In the genomic region with DNA sequence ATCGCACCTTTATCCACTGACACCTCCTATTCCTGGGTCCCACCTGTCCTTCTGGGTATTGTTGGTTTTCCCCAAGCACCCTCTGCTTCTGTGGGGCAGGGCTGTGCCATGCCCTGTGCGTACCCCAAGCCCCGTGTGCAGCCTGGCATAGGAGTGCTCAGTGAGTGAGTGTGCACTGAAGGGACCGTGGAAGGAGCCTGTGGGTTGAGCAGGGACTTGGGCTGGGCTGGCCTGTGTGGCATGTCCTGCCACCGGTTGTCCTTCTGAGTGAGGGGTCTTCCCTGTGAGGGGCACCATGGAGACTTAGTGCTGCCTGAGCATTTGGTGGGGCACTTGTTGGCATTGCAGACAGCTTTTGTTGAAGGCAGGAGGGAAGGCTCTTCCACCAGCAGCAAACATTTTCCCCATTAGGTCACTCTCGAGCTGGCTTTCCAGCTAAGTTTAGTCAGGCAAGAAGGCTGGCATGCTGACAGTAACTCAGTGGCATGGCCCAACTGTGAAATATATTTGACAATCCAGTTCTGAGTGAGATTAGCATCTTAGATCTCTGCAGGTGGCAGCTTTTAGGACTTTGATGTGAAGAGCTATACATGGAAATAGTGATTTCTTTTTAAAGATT, we compare ENCODE assay signal across 27 cellular contexts.
DNase-seq lines count a peak whose midpoint lies in the region; ATAC-seq and TF ChIP-seq lines count a peak whose summit lies in the region.
"Had no signal": no experiment of that assay in that cellular context is flagged by ENCODE, and none has a peak within 500 bp of the region (broad histone marks: within the 10 kb centered on the region; RNA-seq: fewer than 3 reads in every experiment).

No MANE protein-coding gene starts in this region.

- no peaks in the 10 kb centered on the region for H3K9me2 ChIP-seq in GM23248 (ENCODE audit: insufficient read depth)

- DNase-seq in activated T-cell treated with anti-CD3 and anti-CD28 coated beads, Interleukin-2, amount 50 U/mL, for 72 hours = no peak
- DNase-seq in activated T-cell treated with anti-CD3 and anti-CD28 coated beads, Interleukin-2, amount 50 U/mL, for 1 hour = no peak
- DNase-seq in GM23248 = peak; percentile 59
- DNase-seq in right atrium auricular region (ENCODE audit: low spot score) = peak; percentile 57
- no peak for DNase-seq in stimulated activated effector memory CD8-positive, alpha-beta T cell treated with anti-CD3 and anti-CD28 coated beads, Interleukin-12 subunit alpha, Interleukin-12 subunit beta, amount 100 ng/mL, for 72 hours (ENCODE audit: low spot score in 2 of 2)
- no peak for DNase-seq in retina
- no peak for DNase-seq in activated CD4-positive, alpha-beta T cell treated with anti-CD3 and anti-CD28 coated beads, Interleukin-2, amount 50 U/mL, for 4 hours
- DNase-seq: activated B cell treated with CpG ODN at 0.5 μM for 24 hours; activated CD4-positive, alpha-beta T cell treated with anti-CD3 and anti-CD28 coated beads, Interleukin-2, amount 10 ng/mL, durations not matched to agents 7 days and 5 days; activated naive CD4-positive, alpha-beta T cell treated with anti-CD3 and anti-CD28 coated beads, Interleukin-2, amount 50 U/mL, for 16 hours; anterior cingulate cortex; BE2C; caudate nucleus; CD8-positive, alpha-beta T cell; DMS 273 treated with DMSO at 0.1 percent for 48 hours; effector CD8-positive, alpha-beta T cell; EL; IMR-90; islet precursor cell; NCI-H446; NCI-H774; small intestine; stimulated activated naive CD8-positive, alpha-beta T cell treated with anti-CD3 and anti-CD28 coated beads, Interleukin-15, Interleukin-2, amounts not matched to agents 100 U/mL and 50 U/mL, for 24 hours had no signal

- H3K36me3 ChIP-seq in GM23248 (ENCODE audit: low read depth) (peaks cover 9% of the 10 kb centered on the region; the same call in 1 of the 2 replicates), right atrium auricular region (peaks cover 35% of the 10 kb centered on the region)

- no peak for ATAC-seq in activated T-cell treated with anti-CD3 and anti-CD28 coated beads, Interleukin-2, amount 50 U/mL, for 72 hours (replicated peaks in 1 of 2)
- ATAC-seq in stimulated activated effector memory CD8-positive, alpha-beta T cell treated with anti-CD3 and anti-CD28 coated beads, Interleukin-12 subunit alpha, Interleukin-12 subunit beta, amount 100 ng/mL, for 72 hours = no peak
- no peak for ATAC-seq in GM19328 (IDR thresholded peaks at IDR 0.05; ENCODE audit: unreplicated experiment)
- ATAC-seq: CD8-positive, alpha-beta T cell; natural killer cell treated with Interleukin-12 subunit alpha and Interleukin-12 subunit beta and Interleukin-15 and Interleukin-18, amount 100 ng/mL, for 72 hours; stimulated activated naive CD8-positive, alpha-beta T cell treated with anti-CD3 and anti-CD28 coated beads, Interleukin-15, Interleukin-2, amounts not matched to agents 100 U/mL and 50 U/mL, for 24 hours had no signal

- WGBS in GM23248 (ENCODE audit: low coverage in 1 of 2, low lambda C conversion rate in 2 of 2, missing lambda C conversion rate in 2 of 2), 2 experiments = 71 to 74% methylated on average over 6 of the region's 6 CpGs

- H3K4me2 ChIP-seq in GM23248 (ENCODE audit: unreplicated experiment) = no peak overlapping the region

- peaks cover 8% of the 10 kb centered on the region for H3K4me1 Mint-ChIP-seq in activated T-cell treated with anti-CD3 and anti-CD28 coated beads, Interleukin-2, amount 50 U/mL, for 72 hours (ENCODE audit: low read depth)
- peaks cover 22% of the 10 kb centered on the region for H3K4me1 Mint-ChIP-seq in stimulated activated effector memory CD8-positive, alpha-beta T cell treated with anti-CD3 and anti-CD28 coated beads, Interleukin-12 subunit alpha, Interleukin-12 subunit beta, amount 100 ng/mL, for 72 hours
- H3K4me1 Mint-ChIP-seq: activated B cell treated with CpG ODN at 0.5 μM for 24 hours; activated CD4-positive, alpha-beta T cell treated with anti-CD3 and anti-CD28 coated beads, Interleukin-2, amount 10 ng/mL, durations not matched to agents 7 days and 5 days had no signal

- in situ Hi-C loops in GM23248 (cut with MboI) = no loop called here

- no peak overlapping the region for H3K9ac ChIP-seq in GM23248

- H3K4me1 ChIP-seq in GM23248 (ENCODE audit: insufficient read depth) = no peaks in the 10 kb centered on the region
- no peaks in the 10 kb centered on the region for H3K4me1 ChIP-seq in right atrium auricular region
- H3K4me1 ChIP-seq: BE2C had no signal

- peak overlapping the region; percentile 25 for H3K27ac Mint-ChIP-seq in activated T-cell treated with anti-CD3 and anti-CD28 coated beads, Interleukin-2, amount 50 U/mL, for 72 hours
- peak overlapping the region; percentile 40 for H3K27ac Mint-ChIP-seq in stimulated activated effector memory CD8-positive, alpha-beta T cell treated with anti-CD3 and anti-CD28 coated beads, Interleukin-12 subunit alpha, Interleukin-12 subunit beta, amount 100 ng/mL, for 72 hours
- H3K27ac Mint-ChIP-seq: activated B cell treated with CpG ODN at 0.5 μM for 24 hours; activated CD4-positive, alpha-beta T cell treated with anti-CD3 and anti-CD28 coated beads, Interleukin-2, amount 10 ng/mL, durations not matched to agents 7 days and 5 days; activated T-helper 1 cell treated with anti-CD3 and anti-CD28 coated beads, Interleukin-12 subunit alpha, Interleukin-12 subunit beta, Interleukin-2, Interleukin-4 antibody, amounts not matched to agents 30 ng/mL and 10 ng/mL and 1 ng/mL, durations not matched to agents 14 hours and 24 hours and 36 hours; CD8-positive, alpha-beta T cell; natural killer cell treated with Interleukin-12 subunit alpha and Interleukin-12 subunit beta and Interleukin-15 and Interleukin-18, amount 100 ng/mL, for 72 hours had no signal

- no peaks in the 10 kb centered on the region for H4K20me1 ChIP-seq in GM23248 (ENCODE audit: insufficient read depth)

- H3K4me3 Mint-ChIP-seq in activated T-cell treated with anti-CD3 and anti-CD28 coated beads, Interleukin-2, amount 50 U/mL, for 72 hours = no peak overlapping the region
- H3K4me3 Mint-ChIP-seq in stimulated activated effector memory CD8-positive, alpha-beta T cell treated with anti-CD3 and anti-CD28 coated beads, Interleukin-12 subunit alpha, Interleukin-12 subunit beta, amount 100 ng/mL, for 72 hours = no peak overlapping the region
- H3K4me3 Mint-ChIP-seq: activated B cell treated with CpG ODN at 0.5 μM for 24 hours; activated CD4-positive, alpha-beta T cell treated with anti-CD3 and anti-CD28 coated beads, Interleukin-2, amount 10 ng/mL, durations not matched to agents 7 days and 5 days; activated T-helper 1 cell treated with anti-CD3 and anti-CD28 coated beads, Interleukin-12 subunit alpha, Interleukin-12 subunit beta, Interleukin-2, Interleukin-4 antibody, amounts not matched to agents 30 ng/mL and 10 ng/mL and 1 ng/mL, durations not matched to agents 14 hours and 24 hours and 36 hours; CD8-positive, alpha-beta T cell; natural killer cell treated with Interleukin-12 subunit alpha and Interleukin-12 subunit beta and Interleukin-15 and Interleukin-18, amount 100 ng/mL, for 72 hours had no signal

- H3K27ac ChIP-seq in GM23248 (no peak overlapping the region), right atrium auricular region (no peak overlapping the region)
- H3K27ac ChIP-seq: coronary artery had no signal

- H3F3A ChIP-seq in GM23248 (ENCODE audit: insufficient read depth) = no peaks in the 10 kb centered on the region

- H3K36me3 Mint-ChIP-seq in activated T-cell treated with anti-CD3 and anti-CD28 coated beads, Interleukin-2, amount 50 U/mL, for 72 hours (ENCODE audit: insufficient read depth in 2 of 2) = peaks cover 14 to 39% of the 10 kb centered on the region in 2 donors
- peaks cover 87% of the 10 kb centered on the region for H3K36me3 Mint-ChIP-seq in stimulated activated effector memory CD8-positive, alpha-beta T cell treated with anti-CD3 and anti-CD28 coated beads, Interleukin-12 subunit alpha, Interleukin-12 subunit beta, amount 100 ng/mL, for 72 hours

- no peaks in the 10 kb centered on the region for H3K79me2 ChIP-seq in GM23248 (ENCODE audit: insufficient read depth)

- H3K4me3 ChIP-seq in GM23248 = no peak overlapping the region
- H3K4me3 ChIP-seq in right atrium auricular region = no peak overlapping the region
- H3K4me3 ChIP-seq: coronary artery had no signal

- no peak for TF ChIP-seq CTCF in right atrium auricular region (IDR thresholded peaks at IDR 0.05)

- H3K27me3 ChIP-seq in GM23248 (replicated peaks; ENCODE audit: insufficient read depth) = no peaks in the 10 kb centered on the region
- no peaks in the 10 kb centered on the region for H3K27me3 ChIP-seq in right atrium auricular region
- H3K27me3 ChIP-seq: BE2C had no signal

- no peaks in the 10 kb centered on the region for H3K9me3 Mint-ChIP-seq in activated T-cell treated with anti-CD3 and anti-CD28 coated beads, Interleukin-2, amount 50 U/mL, for 72 hours
- H3K9me3 Mint-ChIP-seq in stimulated activated effector memory CD8-positive, alpha-beta T cell treated with anti-CD3 and anti-CD28 coated beads, Interleukin-12 subunit alpha, Interleukin-12 subunit beta, amount 100 ng/mL, for 72 hours = no peaks in the 10 kb centered on the region
- H3K9me3 Mint-ChIP-seq: activated B cell treated with CpG ODN at 0.5 μM for 24 hours; activated CD4-positive, alpha-beta T cell treated with anti-CD3 and anti-CD28 coated beads, Interleukin-2, amount 10 ng/mL, durations not matched to agents 7 days and 5 days; activated T-helper 1 cell treated with anti-CD3 and anti-CD28 coated beads, Interleukin-12 subunit alpha, Interleukin-12 subunit beta, Interleukin-2, Interleukin-4 antibody, amounts not matched to agents 30 ng/mL and 10 ng/mL and 1 ng/mL, durations not matched to agents 14 hours and 24 hours and 36 hours; CD8-positive, alpha-beta T cell; natural killer cell treated with Interleukin-12 subunit alpha and Interleukin-12 subunit beta and Interleukin-15 and Interleukin-18, amount 100 ng/mL, for 72 hours had no signal

- no peak overlapping the region for H2AFZ ChIP-seq in GM23248

- no peaks in the 10 kb centered on the region for H3K27me3 Mint-ChIP-seq in activated T-cell treated with anti-CD3 and anti-CD28 coated beads, Interleukin-2, amount 50 U/mL, for 72 hours (ENCODE audit: low read depth)
- H3K27me3 Mint-ChIP-seq: activated B cell treated with CpG ODN at 0.5 μM for 24 hours; activated CD4-positive, alpha-beta T cell treated with anti-CD3 and anti-CD28 coated beads, Interleukin-2, amount 10 ng/mL, durations not matched to agents 7 days and 5 days; natural killer cell treated with Interleukin-12 subunit alpha and Interleukin-12 subunit beta and Interleukin-15 and Interleukin-18, amount 100 ng/mL, for 72 hours had no signal

- no peaks in the 10 kb centered on the region for H3K9me3 ChIP-seq in GM23248 (ENCODE audit: low read depth)
- no peaks in the 10 kb centered on the region for H3K9me3 ChIP-seq in right atrium auricular region
- H3K9me3 ChIP-seq: BE2C had no signal

Comparison
In these comparisons a context has a peak if more than half of its experiments do, and no peak if none do; other contexts are left out.
1. DNase-seq: peak in GM23248 (single experiment) and right atrium auricular region (single experiment); none in activated T-cell treated with anti-CD3 and anti-CD28 coated beads, Interleukin-2, amount 50 U/mL, for 72 hours (0 of 2), activated T-cell treated with anti-CD3 and anti-CD28 coated beads, Interleukin-2, amount 50 U/mL, for 1 hour (single experiment), stimulated activated effector memory CD8-positive, alpha-beta T cell treated with anti-CD3 and anti-CD28 coated beads, Interleukin-12 subunit alpha, Interleukin-12 subunit beta, amount 100 ng/mL, for 72 hours (0 of 2), retina (single experiment) and activated CD4-positive, alpha-beta T cell treated with anti-CD3 and anti-CD28 coated beads, Interleukin-2, amount 50 U/mL, for 4 hours (0 of 2).